8 cellular contexts compared by ENCODE assay signal in the genomic region with DNA sequence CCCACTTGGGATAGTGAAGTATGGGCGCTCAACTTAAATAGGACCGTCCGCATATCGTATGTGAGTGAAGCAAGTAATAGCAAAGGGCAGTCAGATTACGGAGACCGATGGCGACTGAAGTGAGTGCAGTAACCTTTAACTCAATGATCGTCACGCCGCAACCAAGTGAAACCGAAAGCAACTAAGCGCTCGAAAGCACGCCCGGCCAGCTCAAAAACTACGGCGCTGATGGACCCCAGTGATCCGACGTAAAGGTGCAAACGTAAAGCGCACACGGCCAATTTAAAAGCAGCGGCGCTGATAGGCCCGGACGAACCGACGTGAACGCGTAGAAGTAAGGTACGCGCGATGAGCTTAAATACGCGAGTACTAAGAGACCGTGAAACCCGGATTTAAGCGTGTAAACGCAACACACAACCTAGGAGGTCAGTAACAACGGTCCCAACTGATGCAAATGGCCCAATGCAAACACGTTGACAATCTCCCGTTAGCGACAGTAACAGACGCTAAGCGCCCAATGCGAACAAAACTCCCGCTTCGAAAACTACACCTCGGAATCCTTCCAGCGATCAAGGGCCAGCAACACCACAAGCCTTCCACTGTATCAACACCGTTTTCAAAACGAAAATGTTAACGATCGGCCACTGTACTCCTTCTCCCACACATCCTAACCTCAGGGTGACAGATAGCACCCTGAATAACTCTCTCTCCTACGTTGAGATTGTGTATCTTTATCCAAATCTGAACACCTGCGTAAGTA. TPM values are rescaled to one million over a fixed set of nuclear protein-coding genes. Genes with fewer than 3 reads are reported as not detected.
DNase-seq lines count a peak whose midpoint lies in the region; ATAC-seq and TF ChIP-seq lines count a peak whose summit lies in the region.

No MANE protein-coding gene starts in this region.

- H2AFZ ChIP-seq in HCT116 (ENCODE audit: low read depth, low read length, poor library complexity, severe bottlenecking) = no peak overlapping the region
- peak overlapping the region; percentile 80 for H2AFZ ChIP-seq in parathyroid adenoma

- RAD21 ChIA-PET in HCT116 (lab: Charles Lee; ENCODE audit: low non-redundant PET in 1 of 2, low total read pairs in 2 of 2, uncharacterized antibody in 2 of 2, unreplicated experiment in 2 of 2) = no interaction called here

- CTCF ChIA-PET in HCT116 (lab: Charles Lee) = no interaction called here

- H4K20me1 ChIP-seq in HCT116 (ENCODE audit: insufficient read depth) = no peaks in the 10 kb centered on the region

- H3K79me2 ChIP-seq in HCT116 (ENCODE audit: insufficient read depth, low read length) (no peaks in the 10 kb centered on the region), parathyroid adenoma (no peaks in the 10 kb centered on the region)

- no peaks in the 10 kb centered on the region for H3K27me3 ChIP-seq in HCT116 (ENCODE audit: insufficient read depth, low read length)
- H3K27me3 ChIP-seq in parathyroid adenoma (ENCODE audit: control insufficient read depth, insufficient read depth, low read length) = no peaks in the 10 kb centered on the region
- no peaks in the 10 kb centered on the region for H3K27me3 ChIP-seq in tibial nerve

- no peak overlapping the region for H3K9ac ChIP-seq in HCT116 (ENCODE audit: low read length)
- peak overlapping the region; percentile 51 for H3K9ac ChIP-seq in parathyroid adenoma

- peaks cover 0 to 5% of the 10 kb centered on the region in 2 experiments; a peak in 1 of 4 replicates for H3K9me3 ChIP-seq in HCT116 (ENCODE audit: control insufficient read depth in 1 of 2, insufficient read depth in 1 of 2, low read depth in 1 of 2, low read length in 2 of 2)
- H3K9me3 ChIP-seq in parathyroid adenoma (ENCODE audit: control insufficient read depth, low read length) = no peaks in the 10 kb centered on the region
- no peaks in the 10 kb centered on the region for H3K9me3 ChIP-seq in tibial nerve

- no peak for TF ChIP-seq CTCF in HCT116 (IDR thresholded peaks at IDR 0.05 in 2 of 3, conservative IDR thresholded peaks at IDR 0.05 in 1 of 3; ENCODE audit: borderline replicate concordance in 1 of 3, insufficient read depth in 1 of 3, low read depth in 2 of 3, low read length in 2 of 3)
- peak; percentile 12 for TF ChIP-seq CTCF in parathyroid adenoma (IDR thresholded peaks at IDR 0.05)
- peak in 1 of 5 experiments; percentile 44 for TF ChIP-seq CTCF in tibial nerve (IDR thresholded peaks at IDR 0.05)

- H3K9me2 ChIP-seq in HCT116 (ENCODE audit: insufficient read depth) = no peaks in the 10 kb centered on the region

- TF ChIP-seq EP300 in tibial nerve (IDR thresholded peaks at IDR 0.05) = peak in 1 of 2 donors; percentile 100

- no peaks in the 10 kb centered on the region for H3K4me1 ChIP-seq in HCT116 (ENCODE audit: control insufficient read depth in 1 of 2, insufficient read depth in 2 of 2, low read length in 2 of 2)
- H3K4me1 ChIP-seq in parathyroid adenoma = peaks cover 11% of the 10 kb centered on the region
- H3K4me1 ChIP-seq in tibial nerve = peaks cover 0 to 18% (median 14%) of the 10 kb centered on the region in 4 donors

- WGBS in tibial nerve, 2 donors = 0 to 1% methylated on average over 56 of the region's 56 CpGs

- TSS peak; percentile 92 for BruUV-seq in HCT116 (replicated peaks; lab: Mats Ljungman, UMichigan)

- TF ChIP-seq POLR2A in HCT116 (IDR thresholded peaks at IDR 0.05; ENCODE audit: borderline replicate concordance, extremely low read depth, insufficient read depth, insufficient read length) (peak; percentile 51), tibial nerve (IDR thresholded peaks at IDR 0.05) (peak; percentile 88 to 99)

- peak; percentile 100 for DNase-seq in ELR (ENCODE audit: low read depth)
- DNase-seq in HCT116 (ENCODE audit: low read depth, low spot score) = no peak
- DNase-seq in NCI-H1048 (lab: John Stamatoyannopoulos, UW) = peak; percentile 100
- DNase-seq in SKM-1 treated with dmso at 0.1 percent for 144 hours (lab: John Stamatoyannopoulos, UW; ENCODE audit: unreplicated experiment) = peak; percentile 85
- DNase-seq in activated naive CD8-positive, alpha-beta T cell treated with anti-CD3 and anti-CD28 coated beads, Interleukin-2, amount 50 U/mL, for 16 hours (ENCODE audit: low read depth, low spot score) = peak; percentile 79
- peak; percentile 92 for DNase-seq in cardiac septum (ENCODE audit: low spot score)
- peak; percentile 89 to 90 for DNase-seq in tibial nerve (ENCODE audit: low spot score in 2 of 2)

- H3K4me2 ChIP-seq in HCT116 (ENCODE audit: low read length) (no peak overlapping the region), parathyroid adenoma (ENCODE audit: low read length) (peak overlapping the region; percentile 86)

- intact Hi-C loops in HCT116 (cut with micrococcal nuclease) = no loop called here
- intact Hi-C loops in cardiac septum (cut with DNase I) = no loop called here

- POLR2A ChIA-PET in HCT116 (lab: Charles Lee) = no interaction called here

- ATAC-seq in HCT116 = no peak

- H3K36me3 ChIP-seq in HCT116 (ENCODE audit: control insufficient read depth in 1 of 2, insufficient read depth in 2 of 2, low read length in 2 of 2) (peaks cover 2 to 4% of the 10 kb centered on the region in 2 experiments; a peak in 1 of 4 replicates), parathyroid adenoma (ENCODE audit: control insufficient read depth, insufficient read depth, low read length) (no peaks in the 10 kb centered on the region), tibial nerve (no peaks in the 10 kb centered on the region)

- H3K4me3 ChIP-seq in HCT116 (replicated peaks in 1 of 2; ENCODE audit: low read depth in 1 of 2, low read length in 2 of 2) = no peak overlapping the region
- peak overlapping the region; percentile 73 for H3K4me3 ChIP-seq in parathyroid adenoma (ENCODE audit: low read depth, low read length)
- peak overlapping the region; percentile 31 to 54 (median 48) for H3K4me3 ChIP-seq in tibial nerve

- H3K27ac ChIP-seq in HCT116 (ENCODE audit: low read depth, low read length) = no peak overlapping the region
- H3K27ac ChIP-seq in parathyroid adenoma = peak overlapping the region; percentile 97
- peak overlapping the region; percentile 85 to 94 (median 92) for H3K27ac ChIP-seq in tibial nerve

- TF ChIP-seq RAD21 in HCT116 (IDR thresholded peaks at IDR 0.05; ENCODE audit: low read depth) = no peak

TF ChIP-seq in HCT116, 20 proteins besides CTCF, POLR2A, EP300 and RAD21:
- TF ChIP-seq SIN3A (IDR thresholded peaks at IDR 0.05; ENCODE audit: low read depth) (no peak), TCF7L2 (IDR thresholded peaks at IDR 0.05; ENCODE audit: borderline replicate concordance, extremely low read depth, insufficient read depth, insufficient read length) (no peak), CEBPB (IDR thresholded peaks at IDR 0.05; ENCODE audit: low read depth) (no peak), EZH2 (IDR thresholded peaks at IDR 0.05) (no peak)
- TF ChIP-seq, protein P1, sequence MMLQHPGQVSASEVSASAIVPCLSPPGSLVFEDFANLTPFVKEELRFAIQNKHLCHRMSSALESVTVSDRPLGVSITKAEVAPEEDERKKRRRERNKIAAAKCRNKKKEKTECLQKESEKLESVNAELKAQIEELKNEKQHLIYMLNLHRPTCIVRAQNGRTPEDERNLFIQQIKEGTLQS (IDR thresholded peaks at IDR 0.05) = no peak
- TF ChIP-seq, protein P2, sequence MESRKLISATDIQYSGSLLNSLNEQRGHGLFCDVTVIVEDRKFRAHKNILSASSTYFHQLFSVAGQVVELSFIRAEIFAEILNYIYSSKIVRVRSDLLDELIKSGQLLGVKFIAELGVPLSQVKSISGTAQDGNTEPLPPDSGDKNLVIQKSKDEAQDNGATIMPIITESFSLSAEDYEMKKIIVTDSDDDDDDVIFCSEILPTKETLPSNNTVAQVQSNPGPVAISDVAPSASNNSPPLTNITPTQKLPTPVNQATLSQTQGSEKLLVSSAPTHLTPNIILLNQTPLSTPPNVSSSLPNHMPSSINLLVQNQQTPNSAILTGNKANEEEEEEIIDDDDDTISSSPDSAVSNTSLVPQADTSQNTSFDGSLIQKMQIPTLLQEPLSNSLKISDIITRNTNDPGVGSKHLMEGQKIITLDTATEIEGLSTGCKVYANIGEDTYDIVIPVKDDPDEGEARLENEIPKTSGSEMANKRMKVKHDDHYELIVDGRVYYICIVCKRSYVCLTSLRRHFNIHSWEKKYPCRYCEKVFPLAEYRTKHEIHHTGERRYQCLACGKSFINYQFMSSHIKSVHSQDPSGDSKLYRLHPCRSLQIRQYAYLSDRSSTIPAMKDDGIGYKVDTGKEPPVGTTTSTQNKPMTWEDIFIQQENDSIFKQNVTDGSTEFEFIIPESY (IDR thresholded peaks at IDR 0.05; ENCODE audit: extremely low read depth, insufficient replicate concordance, low read length) = no peak
- TF ChIP-seq, protein P3, sequence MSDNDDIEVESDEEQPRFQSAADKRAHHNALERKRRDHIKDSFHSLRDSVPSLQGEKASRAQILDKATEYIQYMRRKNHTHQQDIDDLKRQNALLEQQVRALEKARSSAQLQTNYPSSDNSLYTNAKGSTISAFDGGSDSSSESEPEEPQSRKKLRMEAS (IDR thresholded peaks at IDR 0.05) = no peak

RNA-seq across cellular contexts. Expression of a gene that starts 37.9 kb away (rescaled TPM):
- total RNA-seq in HCT116 (2021; ENCODE audit: unreplicated experiment) = 11.5 TPM
- 13.4 and 16.0 TPM in 2 replicates for polyA plus RNA-seq in HCT116 (2012)
- total RNA-seq in cardiac septum = 4.4 TPM
- total RNA-seq in tibial nerve = 10 to 100 TPM; 27.9 to 65.8 (median 53.0) TPM

Comparison
In these comparisons a context has a peak if more than half of its experiments do, and no peak if none do; other contexts are left out.
1. H3K4me3 ChIP-seq: peak in parathyroid adenoma (single experiment) and tibial nerve (4 of 4); none in HCT116 (0 of 2).